ENCODE assay signal across 13 cellular contexts in the genomic region with DNA sequence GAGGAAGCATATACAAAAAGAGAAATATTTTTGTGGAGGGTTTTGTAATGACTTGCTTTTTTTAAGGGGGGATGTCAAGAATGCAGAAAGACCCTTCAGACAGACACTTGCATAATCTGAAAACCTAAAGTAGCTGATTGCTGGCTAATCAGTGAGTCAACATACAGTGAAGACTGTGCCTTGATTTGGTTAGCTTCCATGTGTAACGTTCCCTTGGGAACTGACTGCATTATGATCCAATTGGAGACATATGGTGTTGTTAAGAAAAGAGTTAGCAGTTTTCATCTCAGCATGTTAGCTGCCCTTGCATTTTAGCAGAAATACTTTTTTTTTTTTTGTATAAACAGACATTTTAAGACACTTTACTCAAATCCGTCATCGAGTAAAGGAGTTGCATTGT.
A peak's percentile ranks its signal among the peaks of the same experiment; 100 is the strongest.
DNase-seq lines count a peak whose midpoint lies in the region; TF ChIP-seq lines count a peak whose summit lies in the region.
"Had no signal": no experiment of that assay in that cellular context is flagged by ENCODE, and none has a peak within 500 bp of the region (broad histone marks: within the 10 kb centered on the region; RNA-seq: fewer than 3 reads in every experiment).

No MANE protein-coding gene starts in this region.

- H3K36me3 ChIP-seq in brain microvascular endothelial cell (replicated peaks) = no peaks in the 10 kb centered on the region

- H3K4me1 Mint-ChIP-seq in osteocyte (ENCODE audit: unreplicated experiment) = peaks cover 53% of the 10 kb centered on the region
- H3K4me1 Mint-ChIP-seq: activated naive CD8-positive, alpha-beta T cell treated with anti-CD3 and anti-CD28 coated beads, Interleukin-2, amount 10 ng/mL, durations not matched to agents 7 days and 5 days; IgD-negative memory B cell had no signal

- H3K36me3 Mint-ChIP-seq in osteocyte (ENCODE audit: unreplicated experiment) = peaks cover 9% of the 10 kb centered on the region
- H3K36me3 Mint-ChIP-seq: activated naive CD8-positive, alpha-beta T cell treated with anti-CD3 and anti-CD28 coated beads, Interleukin-2, amount 10 ng/mL, durations not matched to agents 7 days and 5 days; IgD-negative memory B cell had no signal

- H3K4me3 ChIP-seq in brain microvascular endothelial cell (ENCODE audit: low read depth, low read length) = no peak overlapping the region

- H3K27me3 ChIP-seq in brain microvascular endothelial cell (replicated peaks) = no peaks in the 10 kb centered on the region

- no peaks in the 10 kb centered on the region for H3K9me3 Mint-ChIP-seq in osteocyte (ENCODE audit: unreplicated experiment)
- H3K9me3 Mint-ChIP-seq: activated naive CD8-positive, alpha-beta T cell treated with anti-CD3 and anti-CD28 coated beads, Interleukin-2, amount 10 ng/mL, durations not matched to agents 7 days and 5 days; IgD-negative memory B cell had no signal

- peak; percentile 41 for DNase-seq in Daoy (ENCODE audit: low read depth)
- DNase-seq in NCI-H446 (lab: John Stamatoyannopoulos, UW) = peak; percentile 30 to 81
- DNase-seq in brain microvascular endothelial cell = peak; percentile 84
- no peak for DNase-seq in osteocyte (ENCODE audit: extremely low spot score, unreplicated experiment)
- DNase-seq in foreskin melanocyte = no peak
- no peak for DNase-seq in NCI-H1105 treated with DMSO at 0.1 percent for 48 hours (lab: John Stamatoyannopoulos, UW)
- DNase-seq in SKM-1 (lab: John Stamatoyannopoulos, UW; ENCODE audit: unreplicated experiment) = no peak
- DNase-seq: activated CD8-positive, alpha-beta memory T cell treated with anti-CD3 and anti-CD28 coated beads, Interleukin-2, amount 50 U/mL, for 48 hours; activated naive CD8-positive, alpha-beta T cell treated with anti-CD3 and anti-CD28 coated beads, Interleukin-2, amount 10 ng/mL, durations not matched to agents 7 days and 5 days; DMS79; effector CD4-positive, alpha-beta T cell; NCI-H2081 treated with DMSO at 0.1 percent for 48 hours had no signal

- no peaks in the 10 kb centered on the region for H3K27me3 Mint-ChIP-seq in osteocyte (ENCODE audit: unreplicated experiment)

- H3K27ac ChIP-seq in brain microvascular endothelial cell = peak overlapping the region; percentile 8

- H3K4me3 Mint-ChIP-seq in osteocyte (ENCODE audit: unreplicated experiment) = no peak overlapping the region
- H3K4me3 Mint-ChIP-seq: activated naive CD8-positive, alpha-beta T cell treated with anti-CD3 and anti-CD28 coated beads, Interleukin-2, amount 10 ng/mL, durations not matched to agents 7 days and 5 days; IgD-negative memory B cell had no signal

- H3K27ac Mint-ChIP-seq in osteocyte (ENCODE audit: unreplicated experiment) = peak overlapping the region; percentile 48
- H3K27ac Mint-ChIP-seq: activated naive CD8-positive, alpha-beta T cell treated with anti-CD3 and anti-CD28 coated beads, Interleukin-2, amount 10 ng/mL, durations not matched to agents 7 days and 5 days; IgD-negative memory B cell had no signal

- no peak for TF ChIP-seq CTCF in brain microvascular endothelial cell (IDR thresholded peaks at IDR 0.05; ENCODE audit: low read depth, low read length, missing control alignments)
- TF ChIP-seq CTCF in osteocyte (IDR thresholded peaks at IDR 0.05) = no peak

- in situ Hi-C loops in brain microvascular endothelial cell (cut with HindIII; ENCODE audit: low pct_ligation_motif_present, low sequenced_read_pairs) = loop anchor here (25.0 kb wide), 1 partner anchor 477 kb away; the partner anchor contains the start of gene RBMS3

Comparison
In these comparisons a context has a peak if more than half of its experiments do, and no peak if none do; other contexts are left out.
1. DNase-seq: peak in Daoy (single experiment), NCI-H446 (2 of 2) and brain microvascular endothelial cell (single experiment); none in osteocyte (single experiment), foreskin melanocyte (single experiment), NCI-H1105 treated with DMSO at 0.1 percent for 48 hours (single experiment) and SKM-1 (single experiment).